1 cellular context compared by ENCODE assay signal in genomic region chr10:114519756-114520288, GRCh38.
TF ChIP-seq lines count a peak whose summit lies in the region.

No MANE protein-coding gene starts in this region.

TF ChIP-seq in GM12878, 131 proteins besides CTCF, POLR2A, EP300 and RAD21 (continued from another document):
- TF ChIP-seq SUZ12 (IDR thresholded peaks at IDR 0.05; ENCODE audit: unreplicated experiment) (no peak), SMC3 (IDR thresholded peaks at IDR 0.05; ENCODE audit: borderline replicate concordance, low read length) (no peak), GABPA (IDR thresholded peaks at IDR 0.05; ENCODE audit: low read depth) (no peak), ZNF24 (IDR thresholded peaks at IDR 0.05) (no peak), ASH2L (IDR thresholded peaks at IDR 0.05; ENCODE audit: borderline replicate concordance, low read depth) (no peak), SPI1 (IDR thresholded peaks at IDR 0.05; ENCODE audit: borderline replicate concordance, insufficient read depth, low read depth, low read length) (no peak), CBX3 (IDR thresholded peaks at IDR 0.05; ENCODE audit: borderline replicate concordance, low read depth) (no peak), MYB (IDR thresholded peaks at IDR 0.05; ENCODE audit: borderline replicate concordance, low read depth, low read length) (no peak), PAX5 (IDR thresholded peaks at IDR 0.05; ENCODE audit: borderline replicate concordance, low read depth, low read length) (no peak), BHLHE40 (IDR thresholded peaks at IDR 0.05; ENCODE audit: borderline replicate concordance in 1 of 2, low read depth in 2 of 2, low read length in 1 of 2) (no peak), NR2F1 (conservative IDR thresholded peaks at IDR 0.05) (no peak), CHD4 (IDR thresholded peaks at IDR 0.05) (no peak), NFXL1 (IDR thresholded peaks at IDR 0.05; ENCODE audit: borderline replicate concordance) (no peak)
- TF ChIP-seq, protein P1, sequence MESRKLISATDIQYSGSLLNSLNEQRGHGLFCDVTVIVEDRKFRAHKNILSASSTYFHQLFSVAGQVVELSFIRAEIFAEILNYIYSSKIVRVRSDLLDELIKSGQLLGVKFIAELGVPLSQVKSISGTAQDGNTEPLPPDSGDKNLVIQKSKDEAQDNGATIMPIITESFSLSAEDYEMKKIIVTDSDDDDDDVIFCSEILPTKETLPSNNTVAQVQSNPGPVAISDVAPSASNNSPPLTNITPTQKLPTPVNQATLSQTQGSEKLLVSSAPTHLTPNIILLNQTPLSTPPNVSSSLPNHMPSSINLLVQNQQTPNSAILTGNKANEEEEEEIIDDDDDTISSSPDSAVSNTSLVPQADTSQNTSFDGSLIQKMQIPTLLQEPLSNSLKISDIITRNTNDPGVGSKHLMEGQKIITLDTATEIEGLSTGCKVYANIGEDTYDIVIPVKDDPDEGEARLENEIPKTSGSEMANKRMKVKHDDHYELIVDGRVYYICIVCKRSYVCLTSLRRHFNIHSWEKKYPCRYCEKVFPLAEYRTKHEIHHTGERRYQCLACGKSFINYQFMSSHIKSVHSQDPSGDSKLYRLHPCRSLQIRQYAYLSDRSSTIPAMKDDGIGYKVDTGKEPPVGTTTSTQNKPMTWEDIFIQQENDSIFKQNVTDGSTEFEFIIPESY (IDR thresholded peaks at IDR 0.05): no peak
- TF ChIP-seq, protein P2, sequence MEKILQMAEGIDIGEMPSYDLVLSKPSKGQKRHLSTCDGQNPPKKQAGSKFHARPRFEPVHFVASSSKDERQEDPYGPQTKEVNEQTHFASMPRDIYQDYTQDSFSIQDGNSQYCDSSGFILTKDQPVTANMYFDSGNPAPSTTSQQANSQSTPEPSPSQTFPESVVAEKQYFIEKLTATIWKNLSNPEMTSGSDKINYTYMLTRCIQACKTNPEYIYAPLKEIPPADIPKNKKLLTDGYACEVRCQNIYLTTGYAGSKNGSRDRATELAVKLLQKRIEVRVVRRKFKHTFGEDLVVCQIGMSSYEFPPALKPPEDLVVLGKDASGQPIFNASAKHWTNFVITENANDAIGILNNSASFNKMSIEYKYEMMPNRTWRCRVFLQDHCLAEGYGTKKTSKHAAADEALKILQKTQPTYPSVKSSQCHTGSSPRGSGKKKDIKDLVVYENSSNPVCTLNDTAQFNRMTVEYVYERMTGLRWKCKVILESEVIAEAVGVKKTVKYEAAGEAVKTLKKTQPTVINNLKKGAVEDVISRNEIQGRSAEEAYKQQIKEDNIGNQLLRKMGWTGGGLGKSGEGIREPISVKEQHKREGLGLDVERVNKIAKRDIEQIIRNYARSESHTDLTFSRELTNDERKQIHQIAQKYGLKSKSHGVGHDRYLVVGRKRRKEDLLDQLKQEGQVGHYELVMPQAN (conservative IDR thresholded peaks at IDR 0.05): no peak
- TF ChIP-seq, protein P3, sequence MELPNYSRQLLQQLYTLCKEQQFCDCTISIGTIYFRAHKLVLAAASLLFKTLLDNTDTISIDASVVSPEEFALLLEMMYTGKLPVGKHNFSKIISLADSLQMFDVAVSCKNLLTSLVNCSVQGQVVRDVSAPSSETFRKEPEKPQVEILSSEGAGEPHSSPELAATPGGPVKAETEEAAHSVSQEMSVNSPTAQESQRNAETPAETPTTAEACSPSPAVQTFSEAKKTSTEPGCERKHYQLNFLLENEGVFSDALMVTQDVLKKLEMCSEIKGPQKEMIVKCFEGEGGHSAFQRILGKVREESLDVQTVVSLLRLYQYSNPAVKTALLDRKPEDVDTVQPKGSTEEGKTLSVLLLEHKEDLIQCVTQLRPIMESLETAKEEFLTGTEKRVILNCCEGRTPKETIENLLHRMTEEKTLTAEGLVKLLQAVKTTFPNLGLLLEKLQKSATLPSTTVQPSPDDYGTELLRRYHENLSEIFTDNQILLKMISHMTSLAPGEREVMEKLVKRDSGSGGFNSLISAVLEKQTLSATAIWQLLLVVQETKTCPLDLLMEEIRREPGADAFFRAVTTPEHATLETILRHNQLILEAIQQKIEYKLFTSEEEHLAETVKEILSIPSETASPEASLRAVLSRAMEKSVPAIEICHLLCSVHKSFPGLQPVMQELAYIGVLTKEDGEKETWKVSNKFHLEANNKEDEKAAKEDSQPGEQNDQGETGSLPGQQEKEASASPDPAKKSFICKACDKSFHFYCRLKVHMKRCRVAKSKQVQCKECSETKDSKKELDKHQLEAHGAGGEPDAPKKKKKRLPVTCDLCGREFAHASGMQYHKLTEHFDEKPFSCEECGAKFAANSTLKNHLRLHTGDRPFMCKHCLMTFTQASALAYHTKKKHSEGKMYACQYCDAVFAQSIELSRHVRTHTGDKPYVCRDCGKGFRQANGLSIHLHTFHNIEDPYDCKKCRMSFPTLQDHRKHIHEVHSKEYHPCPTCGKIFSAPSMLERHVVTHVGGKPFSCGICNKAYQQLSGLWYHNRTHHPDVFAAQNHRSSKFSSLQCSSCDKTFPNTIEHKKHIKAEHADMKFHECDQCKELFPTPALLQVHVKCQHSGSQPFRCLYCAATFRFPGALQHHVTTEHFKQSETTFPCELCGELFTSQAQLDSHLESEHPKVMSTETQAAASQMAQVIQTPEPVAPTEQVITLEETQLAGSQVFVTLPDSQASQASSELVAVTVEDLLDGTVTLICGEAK (IDR thresholded peaks at IDR 0.05; ENCODE audit: borderline replicate concordance): no peak
TF ChIP-seq in GM12878: peak in this region for 0.
